In genomic region chr14:73428354-73428824, GRCh38 we compare ENCODE assay signal across 1 cellular context.
A peak's percentile ranks its signal among the peaks of the same experiment; 100 is the strongest.
TF ChIP-seq lines count a peak whose summit lies in the region.

No MANE protein-coding gene starts in this region.

TF ChIP-seq in HepG2, 621 proteins besides CTCF, POLR2A, EP300 and RAD21 (continues in another document):
- TF ChIP-seq, protein P1, sequence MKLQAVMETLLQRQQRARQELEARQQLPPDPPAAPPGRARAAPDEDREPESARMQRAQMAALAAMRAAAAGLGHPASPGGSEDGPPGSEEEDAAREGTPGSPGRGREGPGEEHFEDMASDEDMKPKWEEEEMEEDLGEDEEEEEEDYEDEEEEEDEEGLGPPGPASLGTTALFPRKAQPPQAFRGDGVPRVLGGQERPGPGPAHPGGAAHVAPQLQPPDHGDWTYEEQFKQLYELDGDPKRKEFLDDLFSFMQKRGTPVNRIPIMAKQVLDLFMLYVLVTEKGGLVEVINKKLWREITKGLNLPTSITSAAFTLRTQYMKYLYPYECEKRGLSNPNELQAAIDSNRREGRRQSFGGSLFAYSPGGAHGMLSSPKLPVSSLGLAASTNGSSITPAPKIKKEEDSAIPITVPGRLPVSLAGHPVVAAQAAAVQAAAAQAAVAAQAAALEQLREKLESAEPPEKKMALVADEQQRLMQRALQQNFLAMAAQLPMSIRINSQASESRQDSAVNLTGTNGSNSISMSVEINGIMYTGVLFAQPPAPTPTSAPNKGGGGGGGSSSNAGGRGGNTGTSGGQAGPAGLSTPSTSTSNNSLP (IDR thresholded peaks at IDR 0.05; ENCODE audit: low read depth, low read length) = 0 out of 2 replicates have a peak, but pooled peaks have one; percentile 1
- 0 out of 2 replicates have a peak, but pooled peaks have one; percentile 45 for TF ChIP-seq DMAP1 (CRISPR knock-in tag; IDR thresholded peaks at IDR 0.05)
- TF ChIP-seq RBAK (CRISPR knock-in tag; IDR thresholded peaks at IDR 0.05) = no peak
- TF ChIP-seq GFI1 (CRISPR knock-in tag; IDR thresholded peaks at IDR 0.05; ENCODE audit: borderline replicate concordance) = 0 out of 2 replicates have a peak, but pooled peaks have one; percentile 37
- TF ChIP-seq, protein P2, sequence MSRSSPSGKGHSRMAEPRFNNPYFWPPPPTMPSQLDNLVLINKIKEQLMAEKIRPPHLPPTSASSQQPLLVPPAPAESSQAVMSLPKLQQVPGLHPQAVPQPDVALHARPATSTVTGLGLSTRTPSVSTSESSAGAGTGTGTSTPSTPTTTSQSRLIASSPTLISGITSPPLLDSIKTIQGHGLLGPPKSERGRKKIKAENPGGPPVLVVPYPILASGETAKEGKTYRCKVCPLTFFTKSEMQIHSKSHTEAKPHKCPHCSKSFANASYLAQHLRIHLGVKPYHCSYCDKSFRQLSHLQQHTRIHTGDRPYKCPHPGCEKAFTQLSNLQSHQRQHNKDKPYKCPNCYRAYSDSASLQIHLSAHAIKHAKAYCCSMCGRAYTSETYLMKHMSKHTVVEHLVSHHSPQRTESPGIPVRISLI (CRISPR knock-in tag; IDR thresholded peaks at IDR 0.05; ENCODE audit: borderline replicate concordance) = peak; percentile 72; the same call in 1 of the 2 replicates
- TF ChIP-seq, protein P3, sequence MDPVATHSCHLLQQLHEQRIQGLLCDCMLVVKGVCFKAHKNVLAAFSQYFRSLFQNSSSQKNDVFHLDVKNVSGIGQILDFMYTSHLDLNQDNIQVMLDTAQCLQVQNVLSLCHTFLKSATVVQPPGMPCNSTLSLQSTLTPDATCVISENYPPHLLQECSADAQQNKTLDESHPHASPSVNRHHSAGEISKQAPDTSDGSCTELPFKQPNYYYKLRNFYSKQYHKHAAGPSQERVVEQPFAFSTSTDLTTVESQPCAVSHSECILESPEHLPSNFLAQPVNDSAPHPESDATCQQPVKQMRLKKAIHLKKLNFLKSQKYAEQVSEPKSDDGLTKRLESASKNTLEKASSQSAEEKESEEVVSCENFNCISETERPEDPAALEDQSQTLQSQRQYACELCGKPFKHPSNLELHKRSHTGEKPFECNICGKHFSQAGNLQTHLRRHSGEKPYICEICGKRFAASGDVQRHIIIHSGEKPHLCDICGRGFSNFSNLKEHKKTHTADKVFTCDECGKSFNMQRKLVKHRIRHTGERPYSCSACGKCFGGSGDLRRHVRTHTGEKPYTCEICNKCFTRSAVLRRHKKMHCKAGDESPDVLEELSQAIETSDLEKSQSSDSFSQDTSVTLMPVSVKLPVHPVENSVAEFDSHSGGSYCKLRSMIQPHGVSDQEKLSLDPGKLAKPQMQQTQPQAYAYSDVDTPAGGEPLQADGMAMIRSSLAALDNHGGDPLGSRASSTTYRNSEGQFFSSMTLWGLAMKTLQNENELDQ (CRISPR knock-in tag; IDR thresholded peaks at IDR 0.05; ENCODE audit: borderline replicate concordance) = no peak
- TF ChIP-seq POGZ (CRISPR knock-in tag; IDR thresholded peaks at IDR 0.05) = peak; percentile 76; the same call in 1 of the 2 replicates
- TF ChIP-seq ZNF264 (CRISPR knock-in tag; IDR thresholded peaks at IDR 0.05) = 0 out of 2 replicates have a peak, but pooled peaks have one; percentile 22
- no peak for TF ChIP-seq ZNF205 (CRISPR knock-in tag; IDR thresholded peaks at IDR 0.05)
- TF ChIP-seq ZEB1 (IDR thresholded peaks at IDR 0.05; ENCODE audit: insufficient replicate concordance, low read depth) = no peak
- TF ChIP-seq FOXP4 (CRISPR knock-in tag; IDR thresholded peaks at IDR 0.05) = peak; percentile 46; the same call in 1 of the 2 replicates
- TF ChIP-seq RXRB (CRISPR knock-in tag; IDR thresholded peaks at IDR 0.05; ENCODE audit: borderline replicate concordance) = peak; percentile 78
- TF ChIP-seq SALL1 (CRISPR knock-in tag; IDR thresholded peaks at IDR 0.05) = peak; percentile 86; the same call in 1 of the 2 replicates
- peak; percentile 84 for TF ChIP-seq HNF1B (CRISPR knock-in tag; IDR thresholded peaks at IDR 0.05)
- TF ChIP-seq, protein P4, sequence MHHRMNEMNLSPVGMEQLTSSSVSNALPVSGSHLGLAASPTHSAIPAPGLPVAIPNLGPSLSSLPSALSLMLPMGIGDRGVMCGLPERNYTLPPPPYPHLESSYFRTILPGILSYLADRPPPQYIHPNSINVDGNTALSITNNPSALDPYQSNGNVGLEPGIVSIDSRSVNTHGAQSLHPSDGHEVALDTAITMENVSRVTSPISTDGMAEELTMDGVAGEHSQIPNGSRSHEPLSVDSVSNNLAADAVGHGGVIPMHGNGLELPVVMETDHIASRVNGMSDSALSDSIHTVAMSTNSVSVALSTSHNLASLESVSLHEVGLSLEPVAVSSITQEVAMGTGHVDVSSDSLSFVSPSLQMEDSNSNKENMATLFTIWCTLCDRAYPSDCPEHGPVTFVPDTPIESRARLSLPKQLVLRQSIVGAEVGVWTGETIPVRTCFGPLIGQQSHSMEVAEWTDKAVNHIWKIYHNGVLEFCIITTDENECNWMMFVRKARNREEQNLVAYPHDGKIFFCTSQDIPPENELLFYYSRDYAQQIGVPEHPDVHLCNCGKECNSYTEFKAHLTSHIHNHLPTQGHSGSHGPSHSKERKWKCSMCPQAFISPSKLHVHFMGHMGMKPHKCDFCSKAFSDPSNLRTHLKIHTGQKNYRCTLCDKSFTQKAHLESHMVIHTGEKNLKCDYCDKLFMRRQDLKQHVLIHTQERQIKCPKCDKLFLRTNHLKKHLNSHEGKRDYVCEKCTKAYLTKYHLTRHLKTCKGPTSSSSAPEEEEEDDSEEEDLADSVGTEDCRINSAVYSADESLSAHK (CRISPR knock-in tag; IDR thresholded peaks at IDR 0.05; ENCODE audit: borderline replicate concordance) = no peak
- TF ChIP-seq FOXP1 (IDR thresholded peaks at IDR 0.05) = no peak
- TF ChIP-seq FOXP1 (CRISPR knock-in tag; IDR thresholded peaks at IDR 0.05) = peak; percentile 10; the same call in 1 of the 2 replicates
- TF ChIP-seq YY1 (IDR thresholded peaks at IDR 0.05; ENCODE audit: insufficient read depth, insufficient replicate concordance, low read depth, low read length) = peak; percentile 15
- peak; percentile 94 for TF ChIP-seq HNF4A (CRISPR knock-in tag; IDR thresholded peaks at IDR 0.05)
- 0 out of 2 replicates have a peak, but pooled peaks have one; percentile 51 for TF ChIP-seq MIER3 (CRISPR knock-in tag; IDR thresholded peaks at IDR 0.05; ENCODE audit: borderline replicate concordance)
- TF ChIP-seq SETDB1 (CRISPR knock-in tag; IDR thresholded peaks at IDR 0.05; ENCODE audit: borderline replicate concordance) = no peak
- peak; percentile 67 for TF ChIP-seq ZGPAT (CRISPR knock-in tag; IDR thresholded peaks at IDR 0.05)
- TF ChIP-seq ZBTB34 (CRISPR knock-in tag; IDR thresholded peaks at IDR 0.05) = peak; percentile 48; the same call in 1 of the 2 replicates
- no peak for TF ChIP-seq ZHX2 (IDR thresholded peaks at IDR 0.05; ENCODE audit: low read depth)
- TF ChIP-seq ZHX2 (CRISPR knock-in tag; IDR thresholded peaks at IDR 0.05; ENCODE audit: borderline replicate concordance) = 0 out of 2 replicates have a peak, but pooled peaks have one; percentile 23
- TF ChIP-seq, protein P5, sequence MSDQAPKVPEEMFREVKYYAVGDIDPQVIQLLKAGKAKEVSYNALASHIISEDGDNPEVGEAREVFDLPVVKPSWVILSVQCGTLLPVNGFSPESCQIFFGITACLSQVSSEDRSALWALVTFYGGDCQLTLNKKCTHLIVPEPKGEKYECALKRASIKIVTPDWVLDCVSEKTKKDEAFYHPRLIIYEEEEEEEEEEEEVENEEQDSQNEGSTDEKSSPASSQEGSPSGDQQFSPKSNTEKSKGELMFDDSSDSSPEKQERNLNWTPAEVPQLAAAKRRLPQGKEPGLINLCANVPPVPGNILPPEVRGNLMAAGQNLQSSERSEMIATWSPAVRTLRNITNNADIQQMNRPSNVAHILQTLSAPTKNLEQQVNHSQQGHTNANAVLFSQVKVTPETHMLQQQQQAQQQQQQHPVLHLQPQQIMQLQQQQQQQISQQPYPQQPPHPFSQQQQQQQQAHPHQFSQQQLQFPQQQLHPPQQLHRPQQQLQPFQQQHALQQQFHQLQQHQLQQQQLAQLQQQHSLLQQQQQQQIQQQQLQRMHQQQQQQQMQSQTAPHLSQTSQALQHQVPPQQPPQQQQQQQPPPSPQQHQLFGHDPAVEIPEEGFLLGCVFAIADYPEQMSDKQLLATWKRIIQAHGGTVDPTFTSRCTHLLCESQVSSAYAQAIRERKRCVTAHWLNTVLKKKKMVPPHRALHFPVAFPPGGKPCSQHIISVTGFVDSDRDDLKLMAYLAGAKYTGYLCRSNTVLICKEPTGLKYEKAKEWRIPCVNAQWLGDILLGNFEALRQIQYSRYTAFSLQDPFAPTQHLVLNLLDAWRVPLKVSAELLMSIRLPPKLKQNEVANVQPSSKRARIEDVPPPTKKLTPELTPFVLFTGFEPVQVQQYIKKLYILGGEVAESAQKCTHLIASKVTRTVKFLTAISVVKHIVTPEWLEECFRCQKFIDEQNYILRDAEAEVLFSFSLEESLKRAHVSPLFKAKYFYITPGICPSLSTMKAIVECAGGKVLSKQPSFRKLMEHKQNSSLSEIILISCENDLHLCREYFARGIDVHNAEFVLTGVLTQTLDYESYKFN (CRISPR knock-in tag; conservative IDR thresholded peaks at IDR 0.05) = peak; percentile 85
- TF ChIP-seq KLF11 (CRISPR knock-in tag; IDR thresholded peaks at IDR 0.05) = 0 out of 2 replicates have a peak, but pooled peaks have one; percentile 37
